ENCODE assay signal across 17 cellular contexts in genomic region chr9:95037789-95038521, GRCh38.
DNase-seq lines count a peak whose midpoint lies in the region; ATAC-seq, FAIRE-seq and TF ChIP-seq lines count a peak whose summit lies in the region.
"Had no signal": no experiment of that assay in that cellular context is flagged by ENCODE, and none has a peak within 500 bp of the region (broad histone marks: within the 10 kb centered on the region; RNA-seq: fewer than 3 reads in every experiment).

No MANE protein-coding gene starts in this region.

- no peaks in the 10 kb centered on the region for H3K27me3 Mint-ChIP-seq in activated naive CD4-positive, alpha-beta T cell treated with anti-CD3 and anti-CD28 coated beads, Interleukin-2, amount 10 ng/mL, durations not matched to agents 7 days and 5 days

- no peak for DNase-seq in right atrium auricular region (ENCODE audit: low spot score)
- DNase-seq in Right ventricle myocardium inferior (ENCODE audit: missing footprints): no peak
- DNase-seq in iris pigment epithelial cell (ENCODE audit: low read depth): peak; percentile 31
- no peak for DNase-seq in psoas muscle
- DNase-seq in activated naive CD4-positive, alpha-beta T cell treated with anti-CD3 and anti-CD28 coated beads, Interleukin-2, amount 10 ng/mL, durations not matched to agents 7 days and 5 days: no peak
- DNase-seq in GM12891 (ENCODE audit: insufficient read length, low spot score): no peak
- no peak for DNase-seq in GM20000 (ENCODE audit: low spot score)
- no peak for DNase-seq in anterior cingulate cortex (lab: John Stamatoyannopoulos, UW)
- DNase-seq: ACHN; amniotic stem cell; COR-L47; NCI-H526; retina; stimulated activated naive CD4-positive, alpha-beta T cell treated with Interleukin-2 at 50 U/mL for 16 hours had no signal

- no peak for FAIRE-seq in GM12891 (lab: Jason Lieb, UNC)
- FAIRE-seq: GM18507, RCC 7860 had no signal

- WGBS in psoas muscle, 3 donors: 41 to 52% (median 46%) methylated on average over 7 of the region's 7 CpGs

- H3K27ac Mint-ChIP-seq in activated naive CD4-positive, alpha-beta T cell treated with anti-CD3 and anti-CD28 coated beads, Interleukin-2, amount 10 ng/mL, durations not matched to agents 7 days and 5 days: no peak overlapping the region
- H3K27ac Mint-ChIP-seq: GM23338 had no signal

- H3K36me3 ChIP-seq in right atrium auricular region: peaks cover 38% of the 10 kb centered on the region
- H3K36me3 ChIP-seq in psoas muscle (ENCODE audit: insufficient read depth in 1 of 2, low read depth in 1 of 2): peaks cover 0 to 4% of the 10 kb centered on the region in 2 donors

- CTCF ChIA-PET in activated naive CD4-positive, alpha-beta T cell treated with anti-CD3 and anti-CD28 coated beads, Interleukin-2, amount 10 ng/mL, durations not matched to agents 7 days and 5 days (lab: Charles Lee): no interaction called here

- H3K36me3 Mint-ChIP-seq in activated naive CD4-positive, alpha-beta T cell treated with anti-CD3 and anti-CD28 coated beads, Interleukin-2, amount 10 ng/mL, durations not matched to agents 7 days and 5 days: no peaks in the 10 kb centered on the region

- ATAC-seq in Right ventricle myocardium inferior (no peak), psoas muscle (no peak)
- ATAC-seq: GM23338 had no signal

- H3K27me3 ChIP-seq in right atrium auricular region: no peaks in the 10 kb centered on the region
- no peaks in the 10 kb centered on the region for H3K27me3 ChIP-seq in psoas muscle (ENCODE audit: insufficient read depth in 3 of 3, low read length in 2 of 3)

- H3K27ac ChIP-seq in right atrium auricular region (peak overlapping the region; percentile 35 to 42), psoas muscle (peak overlapping the region; percentile 93)

- H3K4me1 ChIP-seq in right atrium auricular region (peaks cover 0 to 82% of the 10 kb centered on the region in 2 donors), psoas muscle (peaks cover 64% of the 10 kb centered on the region)

- H3K4me1 Mint-ChIP-seq in activated naive CD4-positive, alpha-beta T cell treated with anti-CD3 and anti-CD28 coated beads, Interleukin-2, amount 10 ng/mL, durations not matched to agents 7 days and 5 days: no peaks in the 10 kb centered on the region
- H3K4me1 Mint-ChIP-seq: GM23338 had no signal

- intact Hi-C loops in Right ventricle myocardium inferior (cut with DNase I) (no loop called here), psoas muscle (cut with DNase I) (no loop called here)

- H3K9me3 Mint-ChIP-seq in activated naive CD4-positive, alpha-beta T cell treated with anti-CD3 and anti-CD28 coated beads, Interleukin-2, amount 10 ng/mL, durations not matched to agents 7 days and 5 days: no peaks in the 10 kb centered on the region
- H3K9me3 Mint-ChIP-seq: GM23338 had no signal

- H3K9me3 ChIP-seq in right atrium auricular region (no peaks in the 10 kb centered on the region), psoas muscle (no peaks in the 10 kb centered on the region)

- TF ChIP-seq CTCF in right atrium auricular region (IDR thresholded peaks at IDR 0.05): no peak
- TF ChIP-seq CTCF in psoas muscle (IDR thresholded peaks at IDR 0.05): no peak
- no peak for TF ChIP-seq CTCF in GM20000 (IDR thresholded peaks at IDR 0.05; ENCODE audit: extremely low read depth, missing control alignments)

- TF ChIP-seq POLR2A in GM12891 (IDR thresholded peaks at IDR 0.05; ENCODE audit: low read depth, low read length): no peak

- no peak overlapping the region for H3K4me3 ChIP-seq in right atrium auricular region
- H3K4me3 ChIP-seq in psoas muscle: no peak overlapping the region
- H3K4me3 ChIP-seq: GM23338 had no signal

- H3K4me3 Mint-ChIP-seq in activated naive CD4-positive, alpha-beta T cell treated with anti-CD3 and anti-CD28 coated beads, Interleukin-2, amount 10 ng/mL, durations not matched to agents 7 days and 5 days: no peak overlapping the region
- H3K4me3 Mint-ChIP-seq: GM23338 had no signal

TF ChIP-seq in GM12891, 5 proteins besides CTCF, POLR2A, EP300 and RAD21:
- TF ChIP-seq POLR2AphosphoS5 (IDR thresholded peaks at IDR 0.05; ENCODE audit: low read depth, low read length) (no peak), SPI1 (IDR thresholded peaks at IDR 0.05; ENCODE audit: low read depth, low read length) (no peak), PAX5 (IDR thresholded peaks at IDR 0.05; ENCODE audit: insufficient read depth, low read length, severe bottlenecking) (no peak), POU2F2 (IDR thresholded peaks at IDR 0.05; ENCODE audit: low read depth, low read length) (no peak), TAF1 (IDR thresholded peaks at IDR 0.05; ENCODE audit: low read depth, low read length) (no peak)
